In genomic region chr17:42315402-42316156, GRCh38 we compare ENCODE assay signal across 10 cellular contexts. TPM values are rescaled to one million over a fixed set of nuclear protein-coding genes. Genes with fewer than 3 reads are reported as not detected.
DNase-seq lines count a peak whose midpoint lies in the region; ATAC-seq and TF ChIP-seq lines count a peak whose summit lies in the region.
"Had no signal": no experiment of that assay in that cellular context is flagged by ENCODE, and none has a peak within 500 bp of the region (broad histone marks: within the 10 kb centered on the region; RNA-seq: fewer than 3 reads in every experiment).

No MANE protein-coding gene starts in this region.

- no peak overlapping the region for H3K9ac ChIP-seq in liver (ENCODE audit: low read depth in 1 of 2, low read length in 2 of 2)

- peak overlapping the region; percentile 80 for H3K27ac Mint-ChIP-seq in CD8-positive, alpha-beta T cell
- H3K27ac Mint-ChIP-seq in T-helper 2 cell treated with Interferon-gamma antibody and Interleukin-4, amounts not matched to agents 5 μg/mL and 100 μg/mL, for 36 hours, result peak overlapping the region; percentile 78
- H3K27ac Mint-ChIP-seq in Caco-2 (ENCODE audit: unreplicated experiment), result no peak overlapping the region

- TF ChIP-seq CTCF in CD8-positive, alpha-beta T cell (IDR thresholded peaks at IDR 0.05), result no peak
- TF ChIP-seq CTCF in GM20000 (IDR thresholded peaks at IDR 0.05; ENCODE audit: extremely low read depth, missing control alignments) (no peak), liver (IDR thresholded peaks at IDR 0.05; ENCODE audit: low read depth, low read length, missing input control) (no peak), Caco-2 (IDR thresholded peaks at IDR 0.05; ENCODE audit: insufficient read depth in 1 of 2, low read depth in 1 of 2, low read length in 1 of 2, severe bottlenecking in 1 of 2, unreplicated experiment in 1 of 2) (no peak), GM10266 (IDR thresholded peaks at IDR 0.05; ENCODE audit: control insufficient read depth, insufficient read depth, low read depth, missing control alignments) (no peak)

- intact Hi-C loops in CD8-positive, alpha-beta T cell (cut with DNase I, micrococcal nuclease), result loop anchor here in 1 of 2 experiments (10.0 kb wide), 1 partner anchor 291 kb away; the partner anchor contains the start of gene NKIRAS2
- intact Hi-C loops in Caco-2 (cut with micrococcal nuclease; ENCODE audit: unreplicated experiment), result no loop called here

- TF ChIP-seq RAD21 in liver (IDR thresholded peaks at IDR 0.05), result no peak

- BruUV-seq in Caco-2 (replicated peaks; lab: Mats Ljungman, UMichigan), result no TSS peak

- H3K4me1 ChIP-seq in CD8-positive, alpha-beta T cell (ENCODE audit: insufficient read depth, low read length), result peaks cover 80% of the 10 kb centered on the region
- peaks cover 3 to 37% (median 29%) of the 10 kb centered on the region in 4 donors for H3K4me1 ChIP-seq in liver (ENCODE audit: control insufficient read depth in 4 of 4, insufficient read depth in 4 of 4, low read length in 3 of 4)
- peaks cover 30% of the 10 kb centered on the region for H3K4me1 ChIP-seq in Caco-2

- H3K36me3 Mint-ChIP-seq in CD8-positive, alpha-beta T cell, result peaks cover 47% of the 10 kb centered on the region
- H3K36me3 Mint-ChIP-seq in T-helper 2 cell treated with Interferon-gamma antibody and Interleukin-4, amounts not matched to agents 5 μg/mL and 100 μg/mL, for 36 hours (ENCODE audit: low read depth), result peaks cover 61% of the 10 kb centered on the region
- peaks cover 56% of the 10 kb centered on the region for H3K36me3 Mint-ChIP-seq in Caco-2 (ENCODE audit: insufficient read depth, unreplicated experiment)

- H3K27ac ChIP-seq in CD8-positive, alpha-beta T cell (ENCODE audit: low read depth, low read length), result peak overlapping the region; percentile 28
- no peak overlapping the region for H3K27ac ChIP-seq in liver (ENCODE audit: low read depth in 1 of 2, low read length in 2 of 2)
- H3K27ac ChIP-seq: right atrium auricular region, VCaP had no signal

- H3K36me3 ChIP-seq in CD8-positive, alpha-beta T cell (ENCODE audit: insufficient read depth, low read length), result peaks cover 11% of the 10 kb centered on the region
- H3K36me3 ChIP-seq in liver (ENCODE audit: control insufficient read depth in 4 of 4, insufficient read depth in 3 of 4, low read depth in 1 of 4, low read length in 3 of 4), result peaks cover 9 to 61% (median 51%) of the 10 kb centered on the region in 4 donors
- H3K36me3 ChIP-seq in Caco-2 (ENCODE audit: control insufficient read depth, insufficient read depth, low read length), result 0 out of 2 replicates have a peak, but pooled peaks cover 4% of the 10 kb centered on the region

- DNase-seq in CD8-positive, alpha-beta T cell, result peak in 3 of 7 experiments; percentile 27 to 54 (median 28)
- DNase-seq in GM20000 (ENCODE audit: low spot score), result peak; percentile 55
- DNase-seq in T-helper 2 cell treated with Interferon-gamma antibody and Interleukin-4, amounts not matched to agents 5 μg/mL and 100 μg/mL, for 36 hours (ENCODE audit: low spot score), result no peak
- no peak for DNase-seq in Caco-2
- DNase-seq in GM10266 (ENCODE audit: extremely low spot score), result no peak
- DNase-seq in effector CD8-positive, alpha-beta T cell (lab: John Stamatoyannopoulos, UW), result no peak

- no peaks in the 10 kb centered on the region for H3K9me3 Mint-ChIP-seq in CD8-positive, alpha-beta T cell
- no peaks in the 10 kb centered on the region for H3K9me3 Mint-ChIP-seq in T-helper 2 cell treated with Interferon-gamma antibody and Interleukin-4, amounts not matched to agents 5 μg/mL and 100 μg/mL, for 36 hours
- H3K9me3 Mint-ChIP-seq in Caco-2 (ENCODE audit: unreplicated experiment), result no peaks in the 10 kb centered on the region

- CTCF ChIA-PET in CD8-positive, alpha-beta T cell (lab: Charles Lee), result interaction anchor here (0.5 to 22.7 kb wide), 6 partner anchors 28 to 263 kb away, joined by 3 to 672 read pairs (median 6); no protein-coding TSS in a partner anchor
- CTCF ChIA-PET in Caco-2 (lab: Charles Lee), result interaction anchor here (0.7 kb wide), 1 partner anchor 99 kb away, joined by 3 read pairs; no protein-coding TSS in a partner anchor

- no peak overlapping the region for H3K4me3 ChIP-seq in CD8-positive, alpha-beta T cell (ENCODE audit: low read depth, low read length)
- H3K4me3 ChIP-seq in liver (ENCODE audit: low read depth in 1 of 3, low read length in 3 of 3) (no peak overlapping the region), Caco-2 (ENCODE audit: low read depth, low read length) (no peak overlapping the region)
- H3K4me3 ChIP-seq: right atrium auricular region had no signal

- H3K9me3 ChIP-seq in CD8-positive, alpha-beta T cell (ENCODE audit: low read length), result no peaks in the 10 kb centered on the region
- H3K9me3 ChIP-seq in liver (ENCODE audit: control insufficient read depth in 4 of 4, low read length in 3 of 4), result no peaks in the 10 kb centered on the region
- H3K9me3 ChIP-seq in Caco-2, result no peaks in the 10 kb centered on the region
- H3K9me3 ChIP-seq: right atrium auricular region had no signal

- peaks cover 77% of the 10 kb centered on the region for H3K4me1 Mint-ChIP-seq in CD8-positive, alpha-beta T cell (ENCODE audit: low read depth)
- peaks cover 54% of the 10 kb centered on the region for H3K4me1 Mint-ChIP-seq in T-helper 2 cell treated with Interferon-gamma antibody and Interleukin-4, amounts not matched to agents 5 μg/mL and 100 μg/mL, for 36 hours (ENCODE audit: low read depth)
- H3K4me1 Mint-ChIP-seq in Caco-2 (ENCODE audit: low read depth, unreplicated experiment), result peaks cover 27% of the 10 kb centered on the region

- H3K27me3 ChIP-seq in CD8-positive, alpha-beta T cell (ENCODE audit: insufficient read depth, low read length), result no peaks in the 10 kb centered on the region
- H3K27me3 ChIP-seq in liver (ENCODE audit: control insufficient read depth in 4 of 4, insufficient read depth in 4 of 4, low read length in 3 of 4) (no peaks in the 10 kb centered on the region), Caco-2 (replicated peaks; ENCODE audit: control insufficient read depth, insufficient read depth, low read length) (no peaks in the 10 kb centered on the region)
- H3K27me3 ChIP-seq: right atrium auricular region had no signal

- no peaks in the 10 kb centered on the region for H3K27me3 Mint-ChIP-seq in CD8-positive, alpha-beta T cell (ENCODE audit: low read depth)
- no peaks in the 10 kb centered on the region for H3K27me3 Mint-ChIP-seq in T-helper 2 cell treated with Interferon-gamma antibody and Interleukin-4, amounts not matched to agents 5 μg/mL and 100 μg/mL, for 36 hours (ENCODE audit: low read depth)
- no peaks in the 10 kb centered on the region for H3K27me3 Mint-ChIP-seq in Caco-2 (ENCODE audit: insufficient read depth, unreplicated experiment)

- ATAC-seq in CD8-positive, alpha-beta T cell, result peak; percentile 22
- ATAC-seq in GM18867 (IDR thresholded peaks at IDR 0.05; ENCODE audit: unreplicated experiment), result no peak

- H3K4me3 Mint-ChIP-seq in CD8-positive, alpha-beta T cell, result peak overlapping the region; percentile 35
- H3K4me3 Mint-ChIP-seq in T-helper 2 cell treated with Interferon-gamma antibody and Interleukin-4, amounts not matched to agents 5 μg/mL and 100 μg/mL, for 36 hours, result peak overlapping the region; percentile 63
- no peak overlapping the region for H3K4me3 Mint-ChIP-seq in Caco-2 (ENCODE audit: unreplicated experiment)

- POLR2A ChIA-PET in CD8-positive, alpha-beta T cell (lab: Charles Lee), result interaction anchor here (0.6 to 2.1 kb wide), 4 partner anchors 46 to 91 kb away, joined by 3 to 7 read pairs (median 6); partner anchors contain the start of gene STAT3
- POLR2A ChIA-PET in Caco-2 (lab: Charles Lee), result no interaction called here

- 78% methylated on average over 10 of the region's 10 CpGs for WGBS in liver

TF ChIP-seq in liver, 16 proteins besides CTCF, POLR2A, EP300 and RAD21:
- TF ChIP-seq NR2F2 (IDR thresholded peaks at IDR 0.05) (peak; percentile 12), SP1 (IDR thresholded peaks at IDR 0.05) (no peak)

RNA-seq across cellular contexts. Expression of gene STAT5A, which starts 27.3 kb away (rescaled TPM):
- 100 to 1,000 TPM; 300 to 319 TPM for total RNA-seq in CD8-positive, alpha-beta T cell
- total RNA-seq in liver (10 to 100 TPM; 13.7 to 37.7 TPM), Caco-2 (2022) (2.4 and 3.2 TPM in 2 replicates)
- 1 to 10 TPM; 1.7 to 4.0 TPM for polyA plus RNA-seq in liver

RNA-seq across cellular contexts. Expression of gene STAT5B, which starts 39.4 kb away (rescaled TPM):
- total RNA-seq in CD8-positive, alpha-beta T cell, result 10 to 100 TPM; 85.2 to 85.5 TPM
- total RNA-seq in liver, result 10 to 100 TPM; 31.0 to 33.9 TPM
- 10 to 100 TPM in 1 of 2 donors, 1 to 10 TPM in 1; 6.7 to 12.1 TPM for polyA plus RNA-seq in liver
- 41.4 and 46.9 TPM in 2 replicates for total RNA-seq in Caco-2 (2022)

Comparison
In these comparisons a context has a peak if more than half of its experiments do, and no peak if none do; other contexts are left out.
1. RNA of gene STAT5A, which starts 27.3 kb away (total RNA-seq): 300 to 319 TPM in CD8-positive, alpha-beta T cell; 13.7 to 37.7 TPM in liver and 2.4 to 3.2 TPM in Caco-2; every median in the first group is over 4 times any median in the second.